18 cellular contexts compared by ENCODE assay signal in the genomic region with DNA sequence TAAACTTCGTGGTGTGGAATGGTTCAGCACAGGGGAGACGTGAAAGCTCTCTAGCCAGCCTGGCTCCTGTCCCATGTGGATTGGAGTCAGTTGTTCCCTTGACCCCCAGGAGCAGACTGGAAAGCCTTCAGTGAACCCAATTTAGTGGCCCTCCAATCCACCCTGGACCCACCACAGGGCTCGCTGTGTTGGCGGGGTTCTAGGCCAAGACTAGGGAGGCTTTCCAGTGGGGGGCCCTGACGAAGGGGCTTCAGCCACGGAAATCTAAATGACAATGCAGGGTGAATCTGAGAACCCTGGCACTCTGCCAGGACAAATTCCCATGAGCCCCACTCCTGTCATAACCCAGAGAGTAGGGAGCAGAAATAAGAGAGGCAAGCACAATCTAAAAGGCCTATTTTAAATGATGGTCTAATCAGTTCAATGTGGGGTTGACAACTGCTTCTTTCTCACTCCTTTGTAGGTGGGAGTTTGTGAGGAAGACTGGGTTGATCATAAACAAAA.
DNase-seq lines count a peak whose midpoint lies in the region; ATAC-seq and TF ChIP-seq lines count a peak whose summit lies in the region.
"Had no signal": no experiment of that assay in that cellular context is flagged by ENCODE, and none has a peak within 500 bp of the region (broad histone marks: within the 10 kb centered on the region; RNA-seq: fewer than 3 reads in every experiment).

No MANE protein-coding gene starts in this region.

- H3K4me1 ChIP-seq in BE2C, result no peaks in the 10 kb centered on the region
- H3K4me1 ChIP-seq: HAP-1 had no signal

- H3K27me3 Mint-ChIP-seq in glutamatergic neuron (ENCODE audit: unreplicated experiment), result no peaks in the 10 kb centered on the region
- peaks cover 0 to 4% (median 0%) of the 10 kb centered on the region in 5 donors for H3K27me3 Mint-ChIP-seq in naive thymus-derived CD8-positive, alpha-beta T cell
- H3K27me3 Mint-ChIP-seq: CD4-positive, CD25-positive, alpha-beta regulatory T cell had no signal

- no peaks in the 10 kb centered on the region for H3K36me3 ChIP-seq in BE2C
- H3K36me3 ChIP-seq: HAP-1 had no signal

- H3K4me3 Mint-ChIP-seq in glutamatergic neuron (ENCODE audit: unreplicated experiment), result no peak overlapping the region
- H3K4me3 Mint-ChIP-seq in naive thymus-derived CD8-positive, alpha-beta T cell, result no peak overlapping the region
- H3K4me3 Mint-ChIP-seq: CD4-positive, CD25-positive, alpha-beta regulatory T cell had no signal

- DNase-seq in BE2C (peak; percentile 24), NCI-H1092 (lab: John Stamatoyannopoulos, UW) (peak; percentile 66), NCI-H2227 treated with DMSO at 0.1 percent for 48 hours (lab: John Stamatoyannopoulos, UW) (peak; percentile 14), glutamatergic neuron (peak; percentile 67), activated T-cell treated with anti-CD3 and anti-CD28 coated beads for 4 hours (no peak), GM19238 (ENCODE audit: insufficient read length, low spot score) (no peak)
- DNase-seq in naive thymus-derived CD8-positive, alpha-beta T cell, result no peak
- DNase-seq: AML-193; CD4-positive, CD25-positive, alpha-beta regulatory T cell; NCI-H187 treated with DMSO at 0.1 percent for 48 hours; NCI-H446 treated with DMSO at 0.1 percent for 48 hours; NCI-H774; SK-N-SH; T-helper 1 cell had no signal

- no peak overlapping the region for H3K4me3 ChIP-seq in BE2C (ENCODE audit: low read depth, low read length)
- H3K4me3 ChIP-seq: HAP-1 had no signal

- ATAC-seq in HG03439 (IDR thresholded peaks at IDR 0.05; ENCODE audit: unreplicated experiment), result no peak
- no peak for ATAC-seq in naive thymus-derived CD8-positive, alpha-beta T cell
- ATAC-seq: Panc1, Right ventricle myocardium inferior had no signal

- H3K27ac Mint-ChIP-seq in glutamatergic neuron (ENCODE audit: unreplicated experiment), result no peak overlapping the region
- H3K27ac Mint-ChIP-seq in naive thymus-derived CD8-positive, alpha-beta T cell, result no peak overlapping the region
- H3K27ac Mint-ChIP-seq: CD4-positive, CD25-positive, alpha-beta regulatory T cell had no signal

- peaks cover 3% of the 10 kb centered on the region for H3K9me3 Mint-ChIP-seq in glutamatergic neuron (ENCODE audit: unreplicated experiment)
- peaks cover 0 to 7% (median 0%) of the 10 kb centered on the region in 9 donors for H3K9me3 Mint-ChIP-seq in naive thymus-derived CD8-positive, alpha-beta T cell

- H3K9me3 ChIP-seq in BE2C, result no peaks in the 10 kb centered on the region
- H3K9me3 ChIP-seq: SK-N-SH had no signal

- H3K27me3 ChIP-seq in BE2C, result no peaks in the 10 kb centered on the region; the same call in 1 of the 2 replicates

- POLR2A ChIA-PET in naive thymus-derived CD8-positive, alpha-beta T cell (lab: Charles Lee), result no interaction called here

- peaks cover 7% of the 10 kb centered on the region for H3K4me1 Mint-ChIP-seq in glutamatergic neuron (ENCODE audit: low read depth, unreplicated experiment)
- H3K4me1 Mint-ChIP-seq in naive thymus-derived CD8-positive, alpha-beta T cell, result no peaks in the 10 kb centered on the region
- H3K4me1 Mint-ChIP-seq: CD4-positive, CD25-positive, alpha-beta regulatory T cell had no signal

- TF ChIP-seq CTCF in BE2C (IDR thresholded peaks at IDR 0.05; ENCODE audit: low read depth, low read length) (no peak), glutamatergic neuron (IDR thresholded peaks at IDR 0.05; ENCODE audit: partially characterized antibody, unreplicated experiment) (no peak)

- H3K36me3 Mint-ChIP-seq in glutamatergic neuron (ENCODE audit: unreplicated experiment), result no peaks in the 10 kb centered on the region
- no peaks in the 10 kb centered on the region for H3K36me3 Mint-ChIP-seq in naive thymus-derived CD8-positive, alpha-beta T cell
- H3K36me3 Mint-ChIP-seq: CD4-positive, CD25-positive, alpha-beta regulatory T cell had no signal

Comparison
In these comparisons a context has a peak if more than half of its experiments do, and no peak if none do; other contexts are left out.
1. DNase-seq: peak in BE2C (single experiment), NCI-H1092 (single experiment), NCI-H2227 treated with DMSO at 0.1 percent for 48 hours (single experiment) and glutamatergic neuron (single experiment); none in activated T-cell treated with anti-CD3 and anti-CD28 coated beads for 4 hours (single experiment), naive thymus-derived CD8-positive, alpha-beta T cell (0 of 10) and GM19238 (single experiment).